In genomic region chr15:52078197-52078875, GRCh38 we compare ENCODE assay signal across 21 cellular contexts. TPM values are rescaled to one million over a fixed set of nuclear protein-coding genes. Genes with fewer than 3 reads are reported as not detected.
DNase-seq lines count a peak whose midpoint lies in the region; ATAC-seq, FAIRE-seq and TF ChIP-seq lines count a peak whose summit lies in the region.
"Had no signal": no experiment of that assay in that cellular context is flagged by ENCODE, and none has a peak within 500 bp of the region (broad histone marks: within the 10 kb centered on the region; RNA-seq: fewer than 3 reads in every experiment).

No MANE protein-coding gene starts in this region.

- no peak for FAIRE-seq in RCC 7860 (lab: Jason Lieb, UNC)
- FAIRE-seq: colon, H54 had no signal

- no peaks in the 10 kb centered on the region for H3K9me3 Mint-ChIP-seq in activated CD8-positive, alpha-beta memory T cell treated with anti-CD3 and anti-CD28 coated beads, Interleukin-2, amount 10 ng/mL, durations not matched to agents 7 days and 5 days (ENCODE audit: low read depth)
- no peaks in the 10 kb centered on the region for H3K9me3 Mint-ChIP-seq in activated naive CD4-positive, alpha-beta T cell treated with anti-CD3 and anti-CD28 coated beads, Interleukin-2, amount 10 ng/mL, durations not matched to agents 7 days and 5 days
- H3K9me3 Mint-ChIP-seq: activated CD4-positive, alpha-beta T cell treated with anti-CD3 and anti-CD28 coated beads, Interleukin-2, amount 10 ng/mL, durations not matched to agents 24 days and 14 days; activated T-helper 17 cell treated with anti-CD3 and anti-CD28 coated beads, Interleukin-2, amount 50 U/mL, for 72 hours; nephron; stimulated activated naive CD8-positive, alpha-beta T cell treated with anti-CD3 and anti-CD28 coated beads, Interleukin-15, Interleukin-2, amounts not matched to agents 100 ng/mL and 50 ng/mL, for 24 hours had no signal

- H3K4me1 ChIP-seq in ACC112 (ENCODE audit: control insufficient read depth, insufficient read depth, low read length, unreplicated experiment): peaks cover 30% of the 10 kb centered on the region
- H3K4me1 ChIP-seq: tibial nerve had no signal

- no peak overlapping the region for H3K4me3 ChIP-seq in ACC112 (ENCODE audit: low read depth, low read length)
- H3K4me3 ChIP-seq: spleen, tibial nerve had no signal

- CTCF ChIA-PET in activated CD8-positive, alpha-beta memory T cell treated with anti-CD3 and anti-CD28 coated beads, Interleukin-2, amount 10 ng/mL, durations not matched to agents 7 days and 5 days (lab: Charles Lee): interaction anchor here (0.6 to 4.0 kb wide), 35 partner anchors 8 to 149 kb away, joined by 3 to 29 read pairs (median 5); partner anchors contain the start of genes BCL2L10 and LEO1
- CTCF ChIA-PET in activated naive CD4-positive, alpha-beta T cell treated with anti-CD3 and anti-CD28 coated beads, Interleukin-2, amount 10 ng/mL, durations not matched to agents 7 days and 5 days (lab: Charles Lee): interaction anchor here (0.7 to 4.6 kb wide), 28 partner anchors 9 to 428 kb away, joined by 3 to 39 read pairs (median 5); partner anchors contain the start of gene LEO1

- no peak overlapping the region for H2AFZ ChIP-seq in ACC112 (ENCODE audit: low read length, unreplicated experiment)

- ATAC-seq in omental fat pad (ENCODE audit: low FRiP score): peak; percentile 29
- ATAC-seq in activated CD8-positive, alpha-beta memory T cell treated with anti-CD3 and anti-CD28 coated beads, Interleukin-2, amount 10 ng/mL, durations not matched to agents 7 days and 5 days: no peak

- no peaks in the 10 kb centered on the region for H3K36me3 Mint-ChIP-seq in activated CD8-positive, alpha-beta memory T cell treated with anti-CD3 and anti-CD28 coated beads, Interleukin-2, amount 10 ng/mL, durations not matched to agents 7 days and 5 days
- no peaks in the 10 kb centered on the region for H3K36me3 Mint-ChIP-seq in activated naive CD4-positive, alpha-beta T cell treated with anti-CD3 and anti-CD28 coated beads, Interleukin-2, amount 10 ng/mL, durations not matched to agents 7 days and 5 days
- H3K36me3 Mint-ChIP-seq: activated naive CD8-positive, alpha-beta T cell had no signal

- no peaks in the 10 kb centered on the region for H3K27me3 ChIP-seq in ACC112 (ENCODE audit: insufficient read depth, low read length)
- H3K27me3 ChIP-seq: spleen, tibial nerve had no signal

- peaks cover 43% of the 10 kb centered on the region for H3K4me1 Mint-ChIP-seq in activated CD8-positive, alpha-beta memory T cell treated with anti-CD3 and anti-CD28 coated beads, Interleukin-2, amount 10 ng/mL, durations not matched to agents 7 days and 5 days
- peaks cover 15% of the 10 kb centered on the region for H3K4me1 Mint-ChIP-seq in activated naive CD4-positive, alpha-beta T cell treated with anti-CD3 and anti-CD28 coated beads, Interleukin-2, amount 10 ng/mL, durations not matched to agents 7 days and 5 days
- H3K4me1 Mint-ChIP-seq: nephron had no signal

- H3K27ac ChIP-seq in ACC112 (ENCODE audit: low read depth, low read length) (peak overlapping the region; percentile 97), epithelial cell of prostate (peak overlapping the region; percentile 94)
- H3K27ac ChIP-seq: spleen had no signal

- DNase-seq in RCC 7860 (ENCODE audit: low spot score) (peak; percentile 21), epithelial cell of prostate (ENCODE audit: low read depth, low spot score) (no peak), omental fat pad (ENCODE audit: low spot score) (no peak), COLO829 (ENCODE audit: low spot score) (no peak), putamen (ENCODE audit: low spot score) (no peak)
- no peak for DNase-seq in activated CD8-positive, alpha-beta memory T cell treated with anti-CD3 and anti-CD28 coated beads, Interleukin-2, amount 10 ng/mL, durations not matched to agents 7 days and 5 days
- no peak for DNase-seq in activated naive CD4-positive, alpha-beta T cell treated with anti-CD3 and anti-CD28 coated beads, Interleukin-2, amount 10 ng/mL, durations not matched to agents 7 days and 5 days
- DNase-seq: NCI-H446 treated with DMSO at 0.1 percent for 48 hours had no signal

- H3K27ac Mint-ChIP-seq in activated CD8-positive, alpha-beta memory T cell treated with anti-CD3 and anti-CD28 coated beads, Interleukin-2, amount 10 ng/mL, durations not matched to agents 7 days and 5 days: no peak overlapping the region
- no peak overlapping the region for H3K27ac Mint-ChIP-seq in activated naive CD4-positive, alpha-beta T cell treated with anti-CD3 and anti-CD28 coated beads, Interleukin-2, amount 10 ng/mL, durations not matched to agents 7 days and 5 days
- H3K27ac Mint-ChIP-seq: activated CD4-positive, alpha-beta T cell treated with anti-CD3 and anti-CD28 coated beads, Interleukin-2, amount 10 ng/mL, durations not matched to agents 24 days and 14 days; activated naive CD8-positive, alpha-beta T cell; activated T-helper 17 cell treated with anti-CD3 and anti-CD28 coated beads, Interleukin-2, amount 50 U/mL, for 72 hours; nephron; progenitor cell of endocrine pancreas; stimulated activated naive CD8-positive, alpha-beta T cell treated with anti-CD3 and anti-CD28 coated beads, Interleukin-15, Interleukin-2, amounts not matched to agents 100 ng/mL and 50 ng/mL, for 24 hours; T-helper 17 cell had no signal

- H3K79me2 ChIP-seq in ACC112 (ENCODE audit: control insufficient read depth, insufficient read depth, low read length, unreplicated experiment): no peaks in the 10 kb centered on the region

- TF ChIP-seq CTCF in omental fat pad (IDR thresholded peaks at IDR 0.05): no peak

- no peaks in the 10 kb centered on the region for H3K36me3 ChIP-seq in ACC112 (ENCODE audit: insufficient read depth, low read length)
- H3K36me3 ChIP-seq: spleen, tibial nerve had no signal

- H3K4me3 Mint-ChIP-seq in activated CD8-positive, alpha-beta memory T cell treated with anti-CD3 and anti-CD28 coated beads, Interleukin-2, amount 10 ng/mL, durations not matched to agents 7 days and 5 days: no peak overlapping the region
- H3K4me3 Mint-ChIP-seq in activated naive CD4-positive, alpha-beta T cell treated with anti-CD3 and anti-CD28 coated beads, Interleukin-2, amount 10 ng/mL, durations not matched to agents 7 days and 5 days: no peak overlapping the region
- H3K4me3 Mint-ChIP-seq: activated CD4-positive, alpha-beta T cell treated with anti-CD3 and anti-CD28 coated beads, Interleukin-2, amount 10 ng/mL, durations not matched to agents 24 days and 14 days; activated naive CD8-positive, alpha-beta T cell; activated T-helper 17 cell treated with anti-CD3 and anti-CD28 coated beads, Interleukin-2, amount 50 U/mL, for 72 hours; nephron; stimulated activated naive CD8-positive, alpha-beta T cell treated with anti-CD3 and anti-CD28 coated beads, Interleukin-15, Interleukin-2, amounts not matched to agents 100 ng/mL and 50 ng/mL, for 24 hours; T-helper 17 cell had no signal

- no peaks in the 10 kb centered on the region for H3K27me3 Mint-ChIP-seq in activated CD8-positive, alpha-beta memory T cell treated with anti-CD3 and anti-CD28 coated beads, Interleukin-2, amount 10 ng/mL, durations not matched to agents 7 days and 5 days
- no peaks in the 10 kb centered on the region for H3K27me3 Mint-ChIP-seq in activated naive CD4-positive, alpha-beta T cell treated with anti-CD3 and anti-CD28 coated beads, Interleukin-2, amount 10 ng/mL, durations not matched to agents 7 days and 5 days
- H3K27me3 Mint-ChIP-seq: activated CD4-positive, alpha-beta T cell treated with anti-CD3 and anti-CD28 coated beads, Interleukin-2, amount 10 ng/mL, durations not matched to agents 24 days and 14 days; activated naive CD8-positive, alpha-beta T cell; activated T-helper 17 cell treated with anti-CD3 and anti-CD28 coated beads, Interleukin-2, amount 50 U/mL, for 72 hours; progenitor cell of endocrine pancreas; stimulated activated naive CD8-positive, alpha-beta T cell treated with anti-CD3 and anti-CD28 coated beads, Interleukin-15, Interleukin-2, amounts not matched to agents 100 ng/mL and 50 ng/mL, for 24 hours had no signal

RNA-seq across cellular contexts. Expression of gene BCL2L10, which starts 34.2 kb away (rescaled TPM):
- total RNA-seq in omental fat pad: under 1 TPM in 2 of 4 donors, not detected in 2; 0.56 to 0.72 TPM
- total RNA-seq in activated CD8-positive, alpha-beta memory T cell treated with anti-CD3 and anti-CD28 coated beads, Interleukin-2, amount 10 ng/mL, durations not matched to agents 7 days and 5 days: not detected
- total RNA-seq: activated CD4-positive, alpha-beta T cell treated with anti-CD3 and anti-CD28 coated beads, Interleukin-2, amount 10 ng/mL, durations not matched to agents 24 days and 14 days; activated T-helper 17 cell treated with anti-CD3 and anti-CD28 coated beads, Interleukin-2, amount 50 U/mL, for 72 hours; SK-MEL-5; T-helper 17 cell; tibial nerve had no signal

RNA-seq across cellular contexts. Expression of gene MAPK6, which starts 59.3 kb away (rescaled TPM):
- total RNA-seq in omental fat pad: 10 to 100 TPM; 20.3 to 44.9 (median 28.9) TPM
- 10 to 100 TPM; 44.7 to 53.0 TPM for total RNA-seq in activated CD8-positive, alpha-beta memory T cell treated with anti-CD3 and anti-CD28 coated beads, Interleukin-2, amount 10 ng/mL, durations not matched to agents 7 days and 5 days
